1 cellular context compared by ENCODE assay signal in the genomic region with DNA sequence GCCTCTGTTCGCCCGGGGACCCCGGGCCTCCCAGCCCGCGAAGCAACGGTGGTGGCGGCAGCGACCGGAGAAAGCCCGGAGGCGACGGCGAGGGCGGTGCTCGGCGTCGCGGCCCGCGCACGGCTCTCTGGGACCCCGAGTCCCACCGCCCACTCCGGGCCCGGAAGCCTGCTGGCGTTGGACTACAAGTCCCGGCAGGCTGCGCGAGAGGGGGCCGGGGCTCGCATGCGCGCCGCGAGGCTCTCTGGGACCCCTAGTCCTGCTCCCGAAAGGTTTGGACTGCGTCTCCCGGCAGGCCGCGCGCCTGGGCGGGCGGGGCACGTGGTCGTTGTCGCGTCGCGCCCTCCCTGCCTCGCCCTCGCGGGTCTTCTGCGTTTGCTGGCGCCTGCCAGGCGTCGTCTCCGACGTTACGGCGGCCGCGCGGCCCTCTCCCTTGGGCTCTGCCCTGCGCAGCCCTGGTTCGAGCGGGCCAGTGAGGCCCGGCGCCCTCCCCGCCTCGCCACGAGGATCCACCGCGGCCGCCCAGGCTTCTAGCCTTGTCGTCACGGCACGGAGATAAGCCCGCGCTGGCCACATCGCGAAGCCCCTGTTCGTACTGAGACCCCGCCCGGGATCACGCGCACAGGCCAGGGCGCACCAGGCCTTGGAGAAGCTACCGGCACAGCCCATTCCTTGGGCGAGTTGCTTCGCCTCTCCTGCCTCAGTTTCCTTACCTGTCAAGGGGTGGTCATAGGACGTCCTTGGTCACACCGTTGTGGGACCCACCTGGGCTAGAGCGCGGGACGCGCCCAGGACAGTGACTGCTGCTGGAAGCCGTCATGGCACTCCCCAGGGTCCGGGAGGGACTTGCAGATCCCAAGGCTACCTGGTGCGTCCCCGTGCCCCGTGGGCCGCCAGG.
TF ChIP-seq lines count a peak whose summit lies in the region.

A gene (minus strand): TSS at position 75 of the 898 bp plus-strand sequence. CDS start 549 bp downstream, outside the sequence.

TF ChIP-seq in HEK293, 187 proteins besides CTCF, POLR2A, EP300 and RAD21 (continued from another document):
- 0 out of 2 replicates have a peak, but pooled peaks have one; percentile 46 for TF ChIP-seq ZNF561 (tag by site-specific recombination; IDR thresholded peaks at IDR 0.05; ENCODE audit: borderline replicate concordance)
- TF ChIP-seq KLF8 (tag by site-specific recombination; IDR thresholded peaks at IDR 0.05) = peak; percentile 88; the same call in 1 of the 2 replicates
- 0 out of 2 replicates have a peak, but pooled peaks have one; percentile 33 for TF ChIP-seq MEIS1 (CRISPR knock-in tag; IDR thresholded peaks at IDR 0.05; ENCODE audit: borderline replicate concordance)
- TF ChIP-seq ZBTB7A (tag by site-specific recombination; IDR thresholded peaks at IDR 0.05; ENCODE audit: low read depth) = 0 out of 2 replicates have a peak, but pooled peaks have one; percentile 69
- TF ChIP-seq KLF9 (tag by site-specific recombination; IDR thresholded peaks at IDR 0.05; ENCODE audit: low read depth) = peak; percentile 70; the same call in 1 of the 2 replicates
- TF ChIP-seq ZNF335 (tag by site-specific recombination; conservative IDR thresholded peaks at IDR 0.05) = 0 out of 2 replicates have a peak, but pooled peaks have one; percentile 30
- TF ChIP-seq ZEB2 (tag by site-specific recombination; IDR thresholded peaks at IDR 0.05) = peak; percentile 29; the same call in 1 of the 2 replicates
- 0 out of 2 replicates have a peak, but pooled peaks have one; percentile 54 for TF ChIP-seq YY1 (tag by site-specific recombination; IDR thresholded peaks at IDR 0.05)
- TF ChIP-seq KLF1 (tag by site-specific recombination; IDR thresholded peaks at IDR 0.05) = peak; percentile 66
- peak; percentile 41; the same call in 1 of the 2 replicates for TF ChIP-seq KLF7 (tag by site-specific recombination; IDR thresholded peaks at IDR 0.05; ENCODE audit: borderline replicate concordance)
- peak; percentile 84 for TF ChIP-seq SETDB1 (IDR thresholded peaks at IDR 0.05; ENCODE audit: insufficient read length, low read length)
- TF ChIP-seq, protein P1, sequence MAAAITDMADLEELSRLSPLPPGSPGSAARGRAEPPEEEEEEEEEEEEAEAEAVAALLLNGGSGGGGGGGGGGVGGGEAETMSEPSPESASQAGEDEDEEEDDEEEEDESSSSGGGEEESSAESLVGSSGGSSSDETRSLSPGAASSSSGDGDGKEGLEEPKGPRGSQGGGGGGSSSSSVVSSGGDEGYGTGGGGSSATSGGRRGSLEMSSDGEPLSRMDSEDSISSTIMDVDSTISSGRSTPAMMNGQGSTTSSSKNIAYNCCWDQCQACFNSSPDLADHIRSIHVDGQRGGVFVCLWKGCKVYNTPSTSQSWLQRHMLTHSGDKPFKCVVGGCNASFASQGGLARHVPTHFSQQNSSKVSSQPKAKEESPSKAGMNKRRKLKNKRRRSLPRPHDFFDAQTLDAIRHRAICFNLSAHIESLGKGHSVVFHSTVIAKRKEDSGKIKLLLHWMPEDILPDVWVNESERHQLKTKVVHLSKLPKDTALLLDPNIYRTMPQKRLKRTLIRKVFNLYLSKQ (tag by site-specific recombination; IDR thresholded peaks at IDR 0.05; ENCODE audit: borderline replicate concordance) = no peak
- TF ChIP-seq GLIS2 (tag by site-specific recombination; IDR thresholded peaks at IDR 0.05) = peak; percentile 22; the same call in 1 of the 2 replicates
